ENCODE assay signal across 25 cellular contexts in genomic region chr20:4767084-4767483, GRCh38. TPM values are rescaled to one million over a fixed set of nuclear protein-coding genes. Genes with fewer than 3 reads are reported as not detected.
DNase-seq lines count a peak whose midpoint lies in the region; ATAC-seq and TF ChIP-seq lines count a peak whose summit lies in the region.
"Had no signal": no experiment of that assay in that cellular context is flagged by ENCODE, and none has a peak within 500 bp of the region (broad histone marks: within the 10 kb centered on the region; RNA-seq: fewer than 3 reads in every experiment).

No MANE protein-coding gene starts in this region.

- H3K9me3 ChIP-seq in BLaER1 treated with 17β-estradiol and CSF1 and Interleukin-3, amounts not matched to agents 10 nM and 100 nM (replicated peaks in 1 of 11): peaks cover 17 to 29% (median 23%) of the 10 kb centered on the region in 11 experiments

- TF ChIP-seq POLR2A in erythroblast (IDR thresholded peaks at IDR 0.05; ENCODE audit: low read length): no peak

- H3K9me3 Mint-ChIP-seq in chondrocyte (ENCODE audit: low read depth): peaks cover 13% of the 10 kb centered on the region

- H3K4me1 ChIP-seq in BLaER1 treated with 17β-estradiol and CSF1 and Interleukin-3, amounts not matched to agents 10 nM and 100 nM: peaks cover 12 to 48% (median 29%) of the 10 kb centered on the region in 10 experiments
- H3K4me1 ChIP-seq: esophagus squamous epithelium had no signal

- in situ Hi-C loops in KBM-7 (cut with MboI; ENCODE audit: low pct_unique_long_range_greater_than_20kb, low sequenced_read_pairs): no loop called here

- DNase-seq in KBM-7 (peak; percentile 92), OCI-M1 (lab: John Stamatoyannopoulos, UW) (peak; percentile 96), erythroblast (lab: John Stamatoyannopoulos, UW) (peak; percentile 63 to 84), AG20443 (ENCODE audit: low spot score) (no peak), chondrocyte (ENCODE audit: low spot score) (no peak), NCI-H1694 (lab: John Stamatoyannopoulos, UW) (no peak)
- DNase-seq: activated naive CD4-positive, alpha-beta T cell; activated T-cell treated with anti-CD3 and anti-CD28 coated beads, Interleukin-2, amount 50 U/mL, for 4 hours; esophagus squamous epithelium; GM23248; HFFc6; mesenchymal stem cell; NCI-H1092; NCI-H187 treated with DMSO at 0.1 percent for 48 hours; NCI-H526 treated with DMSO at 0.1 percent for 48 hours; SW 1271; T1000 had no signal

- peaks cover 7% of the 10 kb centered on the region for H3K36me3 Mint-ChIP-seq in chondrocyte (ENCODE audit: low read depth)

- H3K9ac ChIP-seq in BLaER1 treated with 17β-estradiol and CSF1 and Interleukin-3, amounts not matched to agents 10 nM and 100 nM: peak overlapping the region in 2 of 11 experiments; percentile 27 to 31; a peak in 1 of 22 replicates
- H3K9ac ChIP-seq: GM23248 had no signal

- peaks cover 0 to 10% (median 0%) of the 10 kb centered on the region in 11 experiments; a peak in 4 of 22 replicates for H3K36me3 ChIP-seq in BLaER1 treated with 17β-estradiol and CSF1 and Interleukin-3, amounts not matched to agents 10 nM and 100 nM
- H3K36me3 ChIP-seq: esophagus squamous epithelium had no signal

- H3K4me3 Mint-ChIP-seq in chondrocyte (ENCODE audit: unreplicated experiment): no peak overlapping the region
- H3K4me3 Mint-ChIP-seq: activated T-cell treated with anti-CD3 and anti-CD28 coated beads, Interleukin-2, amount 50 U/mL, for 4 hours; HFFc6 had no signal

- no peak for TF ChIP-seq CTCF in chondrocyte (IDR thresholded peaks at IDR 0.05)

- no peak overlapping the region for H3K4me3 ChIP-seq in BLaER1 treated with 17β-estradiol and CSF1 and Interleukin-3, amounts not matched to agents 10 nM and 100 nM
- H3K4me3 ChIP-seq: coronary artery, esophagus squamous epithelium, GM23248, hepatocyte had no signal

- peak overlapping the region in 9 of 11 experiments; percentile 6 to 74 (median 49); a peak in 14 of 22 replicates for H3K27ac ChIP-seq in BLaER1 treated with 17β-estradiol and CSF1 and Interleukin-3, amounts not matched to agents 10 nM and 100 nM
- H3K27ac ChIP-seq: C4-2B, coronary artery, esophagus squamous epithelium, GM23248, hepatocyte had no signal

- no peak overlapping the region for H3K27ac Mint-ChIP-seq in chondrocyte (ENCODE audit: unreplicated experiment)
- H3K27ac Mint-ChIP-seq: HFFc6 had no signal

- H3K4me2 ChIP-seq in BLaER1 treated with 17β-estradiol and CSF1 and Interleukin-3, amounts not matched to agents 10 nM and 100 nM: peak overlapping the region; percentile 15 to 81 (median 60); a peak in 20 of 22 replicates
- H3K4me2 ChIP-seq: hepatocyte had no signal

- H3K4me1 Mint-ChIP-seq in chondrocyte (ENCODE audit: low read depth): no peaks in the 10 kb centered on the region

- H3K27me3 Mint-ChIP-seq in chondrocyte (ENCODE audit: low read depth): peaks cover 14% of the 10 kb centered on the region

- no peaks in the 10 kb centered on the region for H3K27me3 ChIP-seq in BLaER1 treated with 17β-estradiol and CSF1 and Interleukin-3, amounts not matched to agents 10 nM and 100 nM
- H3K27me3 ChIP-seq: esophagus squamous epithelium had no signal

- H4K20me1 ChIP-seq in BLaER1 treated with 17β-estradiol and CSF1 and Interleukin-3, amounts not matched to agents 10 nM and 100 nM: no peaks in the 10 kb centered on the region

- ATAC-seq in GM19351 (IDR thresholded peaks at IDR 0.05; ENCODE audit: unreplicated experiment): no peak
- ATAC-seq: activated T-cell treated with anti-CD3 and anti-CD28 coated beads, Interleukin-2, amount 50 U/mL, for 4 hours; left colon had no signal

RNA-seq across cellular contexts. Expression of gene PRND, which starts 45.4 kb away (rescaled TPM):
- total RNA-seq in chondrocyte: not detected in 3 replicates
- total RNA-seq: activated T-cell treated with anti-CD3 and anti-CD28 coated beads, Interleukin-2, amount 50 U/mL, for 4 hours; bronchial epithelial cell; esophagus squamous epithelium; GM23248; myocyte had no signal

RNA-seq across cellular contexts. Expression of gene RASSF2, which starts 56.3 kb away (rescaled TPM):
- total RNA-seq in chondrocyte: 2.1 to 21.3 TPM (median 20.3 TPM) in 3 replicates

Comparison
In these comparisons a context has a peak if more than half of its experiments do, and no peak if none do; other contexts are left out.
1. DNase-seq: peak in KBM-7 (single experiment), OCI-M1 (single experiment) and erythroblast (2 of 2); none in AG20443 (single experiment), chondrocyte (single experiment) and NCI-H1694 (single experiment).